Comparison of ENCODE assay signal across 18 cellular contexts in genomic region chr14:81474685-81475324, GRCh38. TPM values are rescaled to one million over a fixed set of nuclear protein-coding genes. Genes with fewer than 3 reads are reported as not detected.
DNase-seq lines count a peak whose midpoint lies in the region; ATAC-seq and TF ChIP-seq lines count a peak whose summit lies in the region.
"Had no signal": no experiment of that assay in that cellular context is flagged by ENCODE, and none has a peak within 500 bp of the region (broad histone marks: within the 10 kb centered on the region; RNA-seq: fewer than 3 reads in every experiment).

No MANE protein-coding gene starts in this region.

- no peak overlapping the region for H3K27ac ChIP-seq in hepatocyte
- H3K27ac ChIP-seq: cardiac muscle cell, lower lobe of right lung, neural progenitor cell, right atrium auricular region had no signal

- H3K4me2 ChIP-seq in hepatocyte: no peak overlapping the region
- H3K4me2 ChIP-seq: neural progenitor cell had no signal

- POLR2A ChIA-PET in T-cell (lab: Charles Lee) (no interaction called here), WTC11 (lab: Charles Lee) (no interaction called here)

- ATAC-seq in stimulated activated naive CD8-positive, alpha-beta T cell treated with anti-CD3 and anti-CD28 coated beads, Interleukin-15, Interleukin-2, amounts not matched to agents 100 U/mL and 50 U/mL, for 24 hours: no peak
- peak; percentile 19 to 72 (median 42) for ATAC-seq in T-cell (replicated peaks in 1 of 4)
- ATAC-seq in WTC11: no peak
- ATAC-seq in GM18873 (IDR thresholded peaks at IDR 0.05; ENCODE audit: low FRiP score, unreplicated experiment): no peak
- ATAC-seq: lower lobe of right lung had no signal

- CTCF ChIA-PET in T-cell (lab: Charles Lee) (no interaction called here), WTC11 (lab: Charles Lee) (no interaction called here)

- peak overlapping the region; percentile 95 for H3K27ac Mint-ChIP-seq in stimulated activated naive CD8-positive, alpha-beta T cell treated with anti-CD3 and anti-CD28 coated beads, Interleukin-15, Interleukin-2, amounts not matched to agents 100 ng/mL and 50 ng/mL, for 24 hours
- H3K27ac Mint-ChIP-seq in T-cell: peak overlapping the region; percentile 91 to 97
- peak overlapping the region; percentile 90 to 97 (median 94) for H3K27ac Mint-ChIP-seq in immature natural killer cell
- no peak overlapping the region for H3K27ac Mint-ChIP-seq in WTC11
- H3K27ac Mint-ChIP-seq: neural progenitor cell had no signal

- no peaks in the 10 kb centered on the region for H3K4me1 ChIP-seq in hepatocyte (ENCODE audit: insufficient read depth)
- H3K4me1 ChIP-seq: lower lobe of right lung, neural progenitor cell, right atrium auricular region, tibial nerve had no signal

- H3K4me3 ChIP-seq in hepatocyte: no peak overlapping the region
- H3K4me3 ChIP-seq: cardiac muscle cell, lower lobe of right lung, neural progenitor cell, right atrium auricular region, tibial nerve had no signal

- no peaks in the 10 kb centered on the region for H3K27me3 Mint-ChIP-seq in stimulated activated naive CD8-positive, alpha-beta T cell treated with anti-CD3 and anti-CD28 coated beads, Interleukin-15, Interleukin-2, amounts not matched to agents 100 ng/mL and 50 ng/mL, for 24 hours
- H3K27me3 Mint-ChIP-seq in T-cell: no peaks in the 10 kb centered on the region
- peaks cover 0 to 1% (median 0%) of the 10 kb centered on the region in 3 donors for H3K27me3 Mint-ChIP-seq in immature natural killer cell (ENCODE audit: low read depth in 3 of 3)
- H3K27me3 Mint-ChIP-seq in WTC11 (ENCODE audit: low read depth): no peaks in the 10 kb centered on the region

- H3K4me3 Mint-ChIP-seq in stimulated activated naive CD8-positive, alpha-beta T cell treated with anti-CD3 and anti-CD28 coated beads, Interleukin-15, Interleukin-2, amounts not matched to agents 100 ng/mL and 50 ng/mL, for 24 hours: peak overlapping the region; percentile 76
- H3K4me3 Mint-ChIP-seq in T-cell (peak overlapping the region; percentile 68 to 72 (median 70)), immature natural killer cell (peak overlapping the region; percentile 75 to 89 (median 86)), WTC11 (no peak overlapping the region)
- H3K4me3 Mint-ChIP-seq: neural progenitor cell had no signal

- no peaks in the 10 kb centered on the region for H3K9me3 Mint-ChIP-seq in stimulated activated naive CD8-positive, alpha-beta T cell treated with anti-CD3 and anti-CD28 coated beads, Interleukin-15, Interleukin-2, amounts not matched to agents 100 ng/mL and 50 ng/mL, for 24 hours
- no peaks in the 10 kb centered on the region for H3K9me3 Mint-ChIP-seq in T-cell
- no peaks in the 10 kb centered on the region for H3K9me3 Mint-ChIP-seq in immature natural killer cell
- no peaks in the 10 kb centered on the region for H3K9me3 Mint-ChIP-seq in WTC11
- H3K9me3 Mint-ChIP-seq: neural progenitor cell had no signal

- H3K9me2 ChIP-seq in hepatocyte (replicated peaks; ENCODE audit: insufficient read depth): no peaks in the 10 kb centered on the region

- H3K4me1 Mint-ChIP-seq in stimulated activated naive CD8-positive, alpha-beta T cell treated with anti-CD3 and anti-CD28 coated beads, Interleukin-15, Interleukin-2, amounts not matched to agents 100 ng/mL and 50 ng/mL, for 24 hours (ENCODE audit: low read depth): peaks cover 55% of the 10 kb centered on the region
- H3K4me1 Mint-ChIP-seq in T-cell (peaks cover 30 to 44% (median 37%) of the 10 kb centered on the region in 3 donors), immature natural killer cell (peaks cover 31 to 50% of the 10 kb centered on the region in 2 donors), WTC11 (peaks cover 5% of the 10 kb centered on the region)
- H3K4me1 Mint-ChIP-seq: neural progenitor cell had no signal

- TF ChIP-seq CTCF in hepatocyte (IDR thresholded peaks at IDR 0.05; ENCODE audit: poor library complexity) (no peak), WTC11 (IDR thresholded peaks at IDR 0.05) (no peak)

- H3K79me2 ChIP-seq in hepatocyte: no peaks in the 10 kb centered on the region

- WGBS in hepatocyte (ENCODE audit: low lambda C conversion rate, missing lambda C conversion rate): 88% methylated on average over 5 of the region's 5 CpGs

- DNase-seq in stimulated activated naive CD8-positive, alpha-beta T cell treated with anti-CD3 and anti-CD28 coated beads, Interleukin-15, Interleukin-2, amounts not matched to agents 100 U/mL and 50 U/mL, for 24 hours: no peak
- DNase-seq in T-cell: no peak
- peak; percentile 7 to 13 (median 12) for DNase-seq in immature natural killer cell
- DNase-seq in SIG-M5 treated with dmso at 0.1 percent for 504 hours (lab: John Stamatoyannopoulos, UW; ENCODE audit: unreplicated experiment): no peak
- no peak for DNase-seq in hepatocyte (ENCODE audit: low spot score)
- no peak for DNase-seq in WTC11 (ENCODE audit: low spot score)
- DNase-seq: activated CD4-positive, alpha-beta T cell treated with anti-CD3 and anti-CD28 coated beads, Interleukin-2, amount 50 U/mL, for 1 hour; foreskin fibroblast; lower lobe of right lung; NCI-H2029; stimulated activated CD4-positive, alpha-beta T cell treated with anti-CD3 and anti-CD28 coated beads, Interleukin-2, amount 100 ng/mL, for 24 hours; stimulated activated CD8-positive, alpha-beta memory T cell treated with anti-CD3 and anti-CD28 coated beads, Interleukin-4, amount 100 ng/mL, for 48 hours had no signal

- peaks cover 55% of the 10 kb centered on the region for H3K36me3 Mint-ChIP-seq in stimulated activated naive CD8-positive, alpha-beta T cell treated with anti-CD3 and anti-CD28 coated beads, Interleukin-15, Interleukin-2, amounts not matched to agents 100 ng/mL and 50 ng/mL, for 24 hours (ENCODE audit: low read depth)
- H3K36me3 Mint-ChIP-seq in T-cell: peaks cover 29% of the 10 kb centered on the region
- H3K36me3 Mint-ChIP-seq in immature natural killer cell: peaks cover 2 to 28% (median 19%) of the 10 kb centered on the region in 3 donors
- peaks cover 18% of the 10 kb centered on the region for H3K36me3 Mint-ChIP-seq in WTC11

- H3K27me3 ChIP-seq in hepatocyte: no peaks in the 10 kb centered on the region
- H3K27me3 ChIP-seq: cardiac muscle cell, neural progenitor cell, right atrium auricular region, tibial nerve had no signal

- no peaks in the 10 kb centered on the region for H3K36me3 ChIP-seq in hepatocyte (replicated peaks; ENCODE audit: insufficient read depth, low read depth)
- H3K36me3 ChIP-seq: neural progenitor cell had no signal

- H3K9me3 ChIP-seq in hepatocyte (ENCODE audit: low read depth): no peaks in the 10 kb centered on the region
- H3K9me3 ChIP-seq: lower lobe of right lung, right atrium auricular region, tibial nerve had no signal

- no peaks in the 10 kb centered on the region for H4K20me1 ChIP-seq in hepatocyte (ENCODE audit: insufficient read depth, poor library complexity, severe bottlenecking)

- no peak overlapping the region for H2AFZ ChIP-seq in hepatocyte
- H2AFZ ChIP-seq: neural progenitor cell had no signal

TF ChIP-seq in WTC11, 78 proteins besides CTCF, POLR2A, EP300 and RAD21:
- TF ChIP-seq ZNF317 (CRISPR knock-in tag; IDR thresholded peaks at IDR 0.05; ENCODE audit: borderline replicate concordance, low read depth) (no peak), ZMAT4 (CRISPR knock-in tag; IDR thresholded peaks at IDR 0.05) (no peak), ZNF512 (CRISPR knock-in tag; IDR thresholded peaks at IDR 0.05; ENCODE audit: borderline replicate concordance) (no peak), NFATC4 (CRISPR knock-in tag; IDR thresholded peaks at IDR 0.05) (no peak), SOX15 (CRISPR knock-in tag; IDR thresholded peaks at IDR 0.05) (no peak), NR1H2 (CRISPR knock-in tag; IDR thresholded peaks at IDR 0.05) (no peak), CREM (CRISPR knock-in tag; IDR thresholded peaks at IDR 0.05) (no peak), HMGA2 (CRISPR knock-in tag; IDR thresholded peaks at IDR 0.05) (no peak)
- TF ChIP-seq, protein P1, sequence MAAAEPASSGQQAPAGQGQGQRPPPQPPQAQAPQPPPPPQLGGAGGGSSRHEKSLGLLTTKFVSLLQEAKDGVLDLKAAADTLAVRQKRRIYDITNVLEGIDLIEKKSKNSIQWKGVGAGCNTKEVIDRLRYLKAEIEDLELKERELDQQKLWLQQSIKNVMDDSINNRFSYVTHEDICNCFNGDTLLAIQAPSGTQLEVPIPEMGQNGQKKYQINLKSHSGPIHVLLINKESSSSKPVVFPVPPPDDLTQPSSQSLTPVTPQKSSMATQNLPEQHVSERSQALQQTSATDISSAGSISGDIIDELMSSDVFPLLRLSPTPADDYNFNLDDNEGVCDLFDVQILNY (CRISPR knock-in tag; IDR thresholded peaks at IDR 0.05): no peak
TF ChIP-seq in WTC11: peak in this region for 0.

RNA-seq across cellular contexts. Expression of gene SEL1L, which starts 58.8 kb away (rescaled TPM):
- total RNA-seq in T-cell (10 to 100 TPM; 44.2 to 55.2 (median 52.7) TPM), hepatocyte (89.4 and 90.6 TPM in 2 replicates), WTC11 (2021) (24.6 to 29.1 TPM (median 28.7 TPM) in 3 replicates)
- polyA plus RNA-seq in immature natural killer cell (10 to 100 TPM; 29.3 to 41.7 (median 31.0) TPM), hepatocyte (53.0 and 53.3 TPM in 2 replicates)

Comparison
In these comparisons a context has a peak if more than half of its experiments do, and no peak if none do; other contexts are left out.
1. ATAC-seq: peak in T-cell (4 of 4); none in stimulated activated naive CD8-positive, alpha-beta T cell treated with anti-CD3 and anti-CD28 coated beads, Interleukin-15, Interleukin-2, amounts not matched to agents 100 U/mL and 50 U/mL, for 24 hours (single experiment), WTC11 (single experiment) and GM18873 (single experiment).
2. DNase-seq: peak in immature natural killer cell (3 of 3); none in stimulated activated naive CD8-positive, alpha-beta T cell treated with anti-CD3 and anti-CD28 coated beads, Interleukin-15, Interleukin-2, amounts not matched to agents 100 U/mL and 50 U/mL, for 24 hours (single experiment), T-cell (0 of 34), SIG-M5 treated with dmso at 0.1 percent for 504 hours (single experiment), hepatocyte (single experiment) and WTC11 (single experiment).